Comparison of ENCODE assay signal across 1 cellular context in genomic region chr5:59367791-59368394, GRCh38.
TF ChIP-seq lines count a peak whose summit lies in the region.

No MANE protein-coding gene starts in this region.

TF ChIP-seq in HepG2, 621 proteins besides CTCF, POLR2A, EP300 and RAD21 (continued from another document):
- TF ChIP-seq KAT2B (IDR thresholded peaks at IDR 0.05; ENCODE audit: borderline replicate concordance, low read depth, low read length) (no peak), GTF3A (CRISPR knock-in tag; conservative IDR thresholded peaks at IDR 0.05) (no peak), SOX6 (IDR thresholded peaks at IDR 0.05) (no peak), SOX6 (CRISPR knock-in tag; IDR thresholded peaks at IDR 0.05) (no peak), ZNF460 (CRISPR knock-in tag; IDR thresholded peaks at IDR 0.05; ENCODE audit: borderline replicate concordance) (no peak), ZBTB10 (CRISPR knock-in tag; IDR thresholded peaks at IDR 0.05; ENCODE audit: borderline replicate concordance) (no peak), IKZF4 (CRISPR knock-in tag; IDR thresholded peaks at IDR 0.05; ENCODE audit: borderline replicate concordance, low read depth, not compliant biosample characterization) (no peak), IRF2 (CRISPR knock-in tag; IDR thresholded peaks at IDR 0.05) (peak; percentile 29; the same call in 1 of the 2 replicates), ZNF282 (IDR thresholded peaks at IDR 0.05; ENCODE audit: partially characterized antibody) (no peak), HNRNPL (IDR thresholded peaks at IDR 0.05; ENCODE audit: low read depth, low read length) (no peak), ZC3H4 (CRISPR knock-in tag; IDR thresholded peaks at IDR 0.05; ENCODE audit: borderline replicate concordance) (no peak), ZNF704 (CRISPR knock-in tag; IDR thresholded peaks at IDR 0.05; ENCODE audit: borderline replicate concordance) (no peak), SMAD1 (CRISPR knock-in tag; IDR thresholded peaks at IDR 0.05; ENCODE audit: borderline replicate concordance, low read depth) (no peak), CCAR2 (optimal IDR thresholded peaks at IDR 0.05; ENCODE audit: low read depth, low read length) (no peak), ZNF614 (CRISPR knock-in tag; IDR thresholded peaks at IDR 0.05; ENCODE audit: borderline replicate concordance) (no peak), MLXIP (CRISPR knock-in tag; IDR thresholded peaks at IDR 0.05; ENCODE audit: borderline replicate concordance) (no peak), ARNTL (CRISPR knock-in tag; IDR thresholded peaks at IDR 0.05) (no peak), ZNF317 (CRISPR knock-in tag; IDR thresholded peaks at IDR 0.05) (no peak), HNRNPH1 (optimal IDR thresholded peaks at IDR 0.05; ENCODE audit: low read depth, low read length) (no peak)
